8 cellular contexts compared by ENCODE assay signal in the genomic region with DNA sequence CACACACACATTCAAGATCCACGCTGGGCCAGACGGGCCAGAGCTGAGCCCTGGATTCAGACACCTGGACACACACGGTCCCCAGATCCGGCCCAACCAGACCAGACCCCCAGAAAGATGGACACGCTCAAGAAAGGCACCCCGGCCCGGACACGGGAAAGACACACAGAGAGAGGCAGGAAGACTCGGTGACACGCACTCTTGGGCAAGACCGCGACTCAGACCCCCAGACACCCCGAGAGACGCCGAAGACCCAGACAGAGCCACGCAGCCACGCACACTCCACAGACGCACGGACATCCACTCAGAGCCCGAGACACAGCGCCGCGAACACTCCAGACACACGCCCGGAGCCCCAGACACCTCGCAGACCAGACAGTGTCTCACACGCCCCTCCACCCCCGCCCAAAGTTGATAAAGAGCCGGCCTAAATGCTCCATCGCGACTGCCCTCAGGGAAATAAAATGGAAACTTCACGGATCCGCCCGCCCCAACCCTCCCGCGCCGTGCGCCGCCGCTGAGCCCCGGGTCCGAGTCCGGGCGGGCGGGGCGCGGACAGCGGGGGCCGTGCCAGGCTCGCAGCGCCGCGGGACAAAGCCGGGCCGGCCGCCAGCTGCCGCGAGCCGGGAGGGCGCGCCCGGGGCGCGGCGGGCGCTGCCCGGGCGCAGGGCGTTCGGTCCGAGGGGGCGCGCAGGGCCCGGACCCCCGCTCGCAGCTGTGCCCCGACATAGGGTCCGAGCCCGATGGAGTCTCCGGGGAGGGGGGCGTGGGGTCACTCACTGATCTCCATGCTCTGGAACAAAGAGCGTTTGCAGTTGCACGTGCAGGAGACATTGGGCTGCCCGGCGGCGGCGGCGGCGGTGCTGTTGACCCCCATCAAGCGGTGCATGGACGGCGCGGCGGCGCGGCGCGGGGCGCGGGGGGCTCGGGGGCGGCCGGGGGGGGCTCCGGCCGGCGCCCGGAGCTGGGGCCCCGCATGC. TPM values are rescaled to one million over a fixed set of nuclear protein-coding genes. Genes with fewer than 3 reads are reported as not detected.
DNase-seq lines count a peak whose midpoint lies in the region; ATAC-seq, FAIRE-seq and TF ChIP-seq lines count a peak whose summit lies in the region.

No MANE protein-coding gene starts in this region.

- H3K4me3 ChIP-seq in dorsolateral prefrontal cortex (peak overlapping the region in 58 of 59 donors; percentile 13 to 85 (median 70)), muscle layer of duodenum (ENCODE audit: low read depth in 1 of 2, low read length in 2 of 2) (peak overlapping the region; percentile 61), upper lobe of right lung (peak overlapping the region; percentile 95)

- peaks cover 3 to 13% of the 10 kb centered on the region in 2 donors for H3K4me1 ChIP-seq in muscle layer of duodenum (ENCODE audit: control insufficient read depth in 1 of 2, insufficient read depth in 2 of 2, low read length in 2 of 2)
- H3K4me1 ChIP-seq in upper lobe of right lung, result peaks cover 34% of the 10 kb centered on the region

- DNase-seq in NCI-H146 (lab: John Stamatoyannopoulos, UW) (peak; percentile 41), NCI-H146 treated with DMSO at 0.1 percent for 48 hours (lab: John Stamatoyannopoulos, UW; ENCODE audit: unreplicated experiment) (no peak), WTC11 (ENCODE audit: low spot score) (no peak), dorsolateral prefrontal cortex (peak in 1 of 10 donors; percentile 26), upper lobe of right lung (peak; percentile 72), GM12892 (ENCODE audit: insufficient read length) (no peak)

- peaks cover 67% of the 10 kb centered on the region for H3K4me1 Mint-ChIP-seq in WTC11

- H3K27me3 ChIP-seq in dorsolateral prefrontal cortex (no peaks in the 10 kb centered on the region), muscle layer of duodenum (ENCODE audit: low read depth, low read length) (peaks cover 3% of the 10 kb centered on the region), upper lobe of right lung (no peaks in the 10 kb centered on the region)

- FAIRE-seq in GM12892 (lab: Jason Lieb, UNC), result no peak

- no peaks in the 10 kb centered on the region; the same call in 1 of the 2 replicates for H3K27me3 Mint-ChIP-seq in WTC11 (ENCODE audit: low read depth)

- H3K27ac ChIP-seq in dorsolateral prefrontal cortex, result peak overlapping the region in 43 of 59 donors; percentile 1 to 77 (median 56)
- H3K27ac ChIP-seq in muscle layer of duodenum (ENCODE audit: low read length), result peak overlapping the region; percentile 56
- peak overlapping the region; percentile 38 for H3K27ac ChIP-seq in upper lobe of right lung

- intact Hi-C loops in dorsolateral prefrontal cortex (cut with DNase I), result no loop called here
- intact Hi-C loops in upper lobe of right lung (cut with DNase I), result no loop called here

- no peaks in the 10 kb centered on the region for H3K9me3 Mint-ChIP-seq in WTC11

- ATAC-seq in WTC11, result no peak
- no peak for ATAC-seq in upper lobe of right lung
- ATAC-seq in GM18858 (IDR thresholded peaks at IDR 0.05; ENCODE audit: unreplicated experiment), result no peak

- peak overlapping the region; percentile 98 for H3K27ac Mint-ChIP-seq in WTC11

- CTCF ChIA-PET in WTC11 (lab: Charles Lee), result interaction anchor here (1.0 to 2.1 kb wide), 5 partner anchors 9 to 86 kb away, joined by 3 to 9 read pairs (median 4); no protein-coding TSS in a partner anchor

- H3K36me3 ChIP-seq in muscle layer of duodenum (ENCODE audit: control insufficient read depth in 1 of 2, insufficient read depth in 2 of 2, low read length in 2 of 2) (no peaks in the 10 kb centered on the region), upper lobe of right lung (no peaks in the 10 kb centered on the region)

- H3K4me3 Mint-ChIP-seq in WTC11, result peak overlapping the region; percentile 96

- no peak for TF ChIP-seq POLR2A in GM12892 (IDR thresholded peaks at IDR 0.05; ENCODE audit: low read depth, low read length)

- TF ChIP-seq CTCF in WTC11 (IDR thresholded peaks at IDR 0.05) (no peak), dorsolateral prefrontal cortex (IDR thresholded peaks at IDR 0.05 in 54 of 56, conservative IDR thresholded peaks at IDR 0.05 in 2 of 56; ENCODE audit: low read depth in 1 of 56, partially characterized antibody in 56 of 56) (no peak), upper lobe of right lung (IDR thresholded peaks at IDR 0.05) (no peak)

- H3K36me3 Mint-ChIP-seq in WTC11, result peaks cover 7% of the 10 kb centered on the region

- POLR2A ChIA-PET in WTC11 (lab: Charles Lee), result interaction anchor here (0.9 to 2.3 kb wide), 4 partner anchors 11 to 31 kb away, joined by 3 to 8 read pairs (median 5); no protein-coding TSS in a partner anchor

- no peaks in the 10 kb centered on the region for H3K9me3 ChIP-seq in muscle layer of duodenum (ENCODE audit: control insufficient read depth in 1 of 2, low read length in 2 of 2)
- no peaks in the 10 kb centered on the region for H3K9me3 ChIP-seq in upper lobe of right lung

TF ChIP-seq in WTC11, 78 proteins besides CTCF, POLR2A, EP300 and RAD21:
- no peak for TF ChIP-seq PRRX2 (CRISPR knock-in tag; IDR thresholded peaks at IDR 0.05)
- no peak for TF ChIP-seq MYBL2 (CRISPR knock-in tag; IDR thresholded peaks at IDR 0.05)
- no peak for TF ChIP-seq ZNF423 (CRISPR knock-in tag; IDR thresholded peaks at IDR 0.05)
- TF ChIP-seq JUN (CRISPR knock-in tag; IDR thresholded peaks at IDR 0.05), result peak; percentile 28; the same call in 1 of the 2 replicates

RNA-seq across cellular contexts. Expression of a gene that starts 0.8 kb away (rescaled TPM):
- total RNA-seq in WTC11 (2021) (29.8 to 40.6 TPM (median 31.0 TPM) in 3 replicates), dorsolateral prefrontal cortex (10 to 100 TPM; 22.0 to 55.2 (median 36.7) TPM), upper lobe of right lung (49.1 TPM)
- polyA plus RNA-seq in GM12892 (2012; ENCODE audit: missing spikeins), result 0.78 TPM

Comparison
In these comparisons a context has a peak if more than half of its experiments do, and no peak if none do; other contexts are left out.
1. DNase-seq: peak in NCI-H146 (single experiment) and upper lobe of right lung (single experiment); none in NCI-H146 treated with DMSO at 0.1 percent for 48 hours (single experiment), WTC11 (single experiment) and GM12892 (single experiment).
2. Peak in every context shown above with its lines, with median percentiles within 50 percentile points of each other: H3K27ac ChIP-seq and H3K4me3 ChIP-seq.